ENCODE assay signal across 22 cellular contexts in the genomic region with DNA sequence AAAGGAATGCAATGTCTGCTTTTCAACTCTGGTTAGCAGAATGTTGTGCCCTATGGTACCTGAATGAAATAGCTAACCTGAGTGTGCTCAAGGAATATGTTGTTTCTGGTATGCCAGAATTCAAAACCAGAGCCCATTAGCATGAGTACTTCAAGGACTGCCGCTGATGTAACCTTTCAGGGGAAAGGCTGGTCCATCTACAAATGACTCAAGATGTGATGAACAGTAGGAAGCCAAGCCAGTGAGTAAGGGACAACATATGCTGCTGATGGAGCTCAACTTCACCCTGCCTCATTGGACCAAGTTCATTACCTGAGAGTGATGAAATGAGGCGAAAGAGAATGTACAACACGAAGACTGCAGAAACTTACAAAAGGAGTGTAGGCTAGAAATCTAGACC.
"Had no signal": no experiment of that assay in that cellular context is flagged by ENCODE, and none has a peak within 500 bp of the region (broad histone marks: within the 10 kb centered on the region; RNA-seq: fewer than 3 reads in every experiment).

No MANE protein-coding gene starts in this region.

- DNase-seq: hippocampal formation; kidney; left ventricle myocardium inferior; midbrain; mucosa of descending colon; naive thymus-derived CD4-positive, alpha-beta T cell; ovary; right lobe of liver; stimulated activated CD4-positive, alpha-beta T cell treated with anti-CD3 and anti-CD28 coated beads, Interleukin-1b, Interleukin-23, amount 100 ng/mL, for 48 hours; stimulated activated CD4-positive, alpha-beta T cell treated with anti-CD3 and anti-CD28 coated beads, Interleukin-2, amount 100 ng/mL, for 48 hours; stimulated activated CD4-positive, alpha-beta T cell treated with anti-CD3 and anti-CD28 coated beads, Interleukin-4, amount 100 ng/mL, for 4 hours; stimulated activated CD8-positive, alpha-beta memory T cell treated with anti-CD3 and anti-CD28 coated beads, Interleukin-4, amount 100 ng/mL, for 48 hours; stimulated activated naive CD4-positive, alpha-beta T cell treated with Interleukin-2 at 50 U/mL for 16 hours; stimulated activated naive CD8-positive, alpha-beta T cell treated with anti-CD3 and anti-CD28 coated beads, Interleukin-15, amount 100 ng/mL, for 72 hours; substantia nigra; uterus had no signal

- ATAC-seq: mucosa of descending colon; naive thymus-derived CD4-positive, alpha-beta T cell; natural killer cell treated with Interleukin-12 subunit alpha and Interleukin-12 subunit beta and Interleukin-15 and Interleukin-18, amount 100 ng/mL, for 72 hours; right lobe of liver; stimulated activated memory B cell treated with anti-CD40 and anti-IgM and Interleukin-4, amounts not matched to agents 10 μg/mL and 1 μg/mL and 100 μg/mL, for 72 hours; stimulated activated naive CD8-positive, alpha-beta T cell treated with anti-CD3 and anti-CD28 coated beads, Interleukin-15, amount 100 ng/mL, for 72 hours had no signal

- H3K4me3 ChIP-seq: left ventricle myocardium inferior, lung, mucosa of descending colon, ovary, right atrium auricular region, right lobe of liver, smooth muscle cell, tibial nerve, uterus had no signal

- H3K27ac ChIP-seq: left ventricle myocardium inferior, ovary, right atrium auricular region, right lobe of liver, tibial nerve, uterus had no signal
